8 cellular contexts compared by ENCODE assay signal in the genomic region with DNA sequence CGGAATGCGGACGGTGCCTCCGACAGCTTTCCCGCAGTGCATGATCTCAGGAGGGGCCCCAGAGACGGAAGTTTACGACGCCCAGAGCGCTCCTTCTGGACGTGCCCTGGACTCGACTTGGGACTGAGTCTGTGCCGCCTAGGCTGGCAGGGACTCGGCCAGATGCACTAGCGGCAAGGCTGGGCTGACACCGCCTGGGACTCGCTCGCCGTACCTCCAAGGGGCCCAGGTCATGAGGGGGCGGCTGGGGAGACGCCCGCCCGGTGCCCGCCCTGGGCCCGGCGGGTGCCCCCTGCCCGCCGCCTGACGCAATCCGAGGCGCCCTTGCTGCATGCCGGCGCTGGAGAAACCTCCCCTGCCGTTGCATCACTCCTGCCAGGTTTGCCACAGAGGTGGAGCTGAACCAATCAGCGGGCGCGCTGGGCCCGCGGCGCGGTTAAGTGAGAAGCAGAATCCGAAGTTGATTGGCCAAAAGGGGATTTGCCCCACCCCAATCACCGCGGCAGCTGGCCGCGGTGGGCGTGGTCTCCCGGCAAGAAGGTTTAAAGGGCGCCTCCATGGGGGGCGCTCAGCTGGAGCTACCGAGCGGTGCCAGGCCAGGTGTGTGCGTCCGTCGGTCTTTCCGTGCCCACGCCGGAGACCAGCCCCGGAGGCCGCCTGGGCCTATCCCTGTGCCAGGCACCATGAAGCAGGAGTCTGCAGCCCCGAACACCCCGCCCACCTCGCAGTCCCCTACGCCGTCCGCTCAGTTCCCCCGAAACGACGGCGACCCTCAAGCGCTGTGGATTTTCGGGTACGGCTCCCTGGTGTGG. TPM values are rescaled to one million over a fixed set of nuclear protein-coding genes. Genes with fewer than 3 reads are reported as not detected.
A peak's percentile ranks its signal among the peaks of the same experiment; 100 is the strongest.
DNase-seq lines count a peak whose midpoint lies in the region; ATAC-seq lines count a peak whose summit lies in the region.

CHAC1 (plus strand) TSS at position 571 of the 812 bp plus-strand sequence; CDS start at position 684, 113 bp downstream.

- H3K9me3 ChIP-seq in muscle layer of duodenum (ENCODE audit: control insufficient read depth in 1 of 2, low read length in 2 of 2): no peaks in the 10 kb centered on the region

- H3K27me3 ChIP-seq in muscle layer of duodenum (ENCODE audit: low read depth, low read length): no peaks in the 10 kb centered on the region

- H3K4me3 ChIP-seq in muscle layer of duodenum (ENCODE audit: low read depth in 1 of 2, low read length in 2 of 2): peak within 1 kb of the TSS; percentile 69 to 80

- peak; percentile 79 for DNase-seq in DMS153 (lab: John Stamatoyannopoulos, UW)
- peak; percentile 99 for DNase-seq in HuH-7.5 (ENCODE audit: low spot score)
- DNase-seq in OCI-M2 (lab: John Stamatoyannopoulos, UW; ENCODE audit: unreplicated experiment): peak; percentile 31
- peak; percentile 96 for DNase-seq in activated T-cell treated with anti-CD3 and anti-CD28 coated beads for 48 hours (ENCODE audit: low read depth)
- DNase-seq in stimulated activated CD8-positive, alpha-beta memory T cell treated with anti-CD3 and anti-CD28 coated beads, Interleukin-7, amount 100 ng/mL, for 24 hours (ENCODE audit: low read depth): peak; percentile 83

- H3K4me1 ChIP-seq in muscle layer of duodenum (ENCODE audit: control insufficient read depth in 1 of 2, insufficient read depth in 2 of 2, low read length in 2 of 2): peaks cover 4 to 23% of the 10 kb centered on the region in 2 donors

- peak within 1 kb of the TSS; percentile 56 for H3K27ac ChIP-seq in muscle layer of duodenum (ENCODE audit: low read length)

- H3K36me3 ChIP-seq in muscle layer of duodenum (ENCODE audit: control insufficient read depth in 1 of 2, insufficient read depth in 2 of 2, low read length in 2 of 2): no peaks in the 10 kb centered on the region

- ATAC-seq in GM21528 (IDR thresholded peaks at IDR 0.05; ENCODE audit: low FRiP score, unreplicated experiment) (peak; percentile 90), esophagus mucosa (peak; percentile 94)

RNA-seq across cellular contexts. Expression of gene CHAC1, which starts in this region (rescaled TPM):
- 31.8 TPM for total RNA-seq in esophagus mucosa

Comparison
In these comparisons a context has a peak if more than half of its experiments do, and no peak if none do; other contexts are left out.
1. Peak in every context shown above with its lines: DNase-seq, ATAC-seq, H3K4me3 ChIP-seq and H3K27ac ChIP-seq.
2. DNase-seq: peak in every context shown above with its lines; median percentile 99 in HuH-7.5; 96 in activated T-cell treated with anti-CD3 and anti-CD28 coated beads for 48 hours; 83 in stimulated activated CD8-positive, alpha-beta memory T cell treated with anti-CD3 and anti-CD28 coated beads, Interleukin-7, amount 100 ng/mL, for 24 hours; 79 in DMS153; 31 in OCI-M2.